Comparison of ENCODE assay signal across 12 cellular contexts in the genomic region with DNA sequence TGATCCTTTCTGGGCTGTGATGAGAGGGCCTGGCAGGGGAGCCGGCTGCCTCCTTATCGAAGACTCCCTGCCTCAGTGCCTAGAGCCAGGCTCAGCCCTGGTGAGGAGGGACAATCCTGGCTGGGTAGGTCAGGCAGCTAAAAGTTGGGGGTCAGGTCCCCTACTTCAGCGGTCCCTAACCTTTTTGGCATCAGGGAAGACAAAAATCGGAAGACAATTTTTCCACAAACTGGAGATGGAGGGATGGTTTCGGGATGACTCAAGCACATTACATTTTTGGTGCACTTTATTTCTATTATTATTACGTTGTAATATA. TPM values are rescaled to one million over a fixed set of nuclear protein-coding genes. Genes with fewer than 3 reads are reported as not detected.
DNase-seq lines count a peak whose midpoint lies in the region; ATAC-seq and TF ChIP-seq lines count a peak whose summit lies in the region.
"Had no signal": no experiment of that assay in that cellular context is flagged by ENCODE, and none has a peak within 500 bp of the region (broad histone marks: within the 10 kb centered on the region; RNA-seq: fewer than 3 reads in every experiment).

No MANE protein-coding gene starts in this region.

- no peaks in the 10 kb centered on the region for H3K79me2 ChIP-seq in ACC112 (ENCODE audit: control insufficient read depth, insufficient read depth, low read length, unreplicated experiment)

- H3K4me3 Mint-ChIP-seq in activated CD4-positive, alpha-beta T cell treated with anti-CD3 and anti-CD28 coated beads, Interleukin-2, amount 10 ng/mL, durations not matched to agents 7 days and 5 days = no peak overlapping the region

- H3K27me3 Mint-ChIP-seq in activated CD4-positive, alpha-beta T cell treated with anti-CD3 and anti-CD28 coated beads, Interleukin-2, amount 10 ng/mL, durations not matched to agents 7 days and 5 days = no peaks in the 10 kb centered on the region

- no peak for ATAC-seq in GM19455 (IDR thresholded peaks at IDR 0.05; ENCODE audit: unreplicated experiment)

- no peaks in the 10 kb centered on the region for H3K36me3 Mint-ChIP-seq in activated CD4-positive, alpha-beta T cell treated with anti-CD3 and anti-CD28 coated beads, Interleukin-2, amount 10 ng/mL, durations not matched to agents 7 days and 5 days (ENCODE audit: low read depth)

- H3K9me3 ChIP-seq in sigmoid colon = no peaks in the 10 kb centered on the region

- intact Hi-C loops in sigmoid colon (cut with DNase I) = no loop called here

- 72 to 85% methylated on average over 6 of the region's 6 CpGs for WGBS in sigmoid colon, 2 donors

- no peak overlapping the region for H3K27ac Mint-ChIP-seq in activated CD4-positive, alpha-beta T cell treated with anti-CD3 and anti-CD28 coated beads, Interleukin-2, amount 10 ng/mL, durations not matched to agents 7 days and 5 days

- POLR2A ChIA-PET in activated CD4-positive, alpha-beta T cell treated with anti-CD3 and anti-CD28 coated beads, Interleukin-2, amount 10 ng/mL, durations not matched to agents 7 days and 5 days (lab: Charles Lee) = no interaction called here

- H3K4me1 ChIP-seq in ACC112 (ENCODE audit: control insufficient read depth, insufficient read depth, low read length, unreplicated experiment) = peaks cover 67% of the 10 kb centered on the region
- peaks cover 0 to 54% (median 41%) of the 10 kb centered on the region in 4 donors for H3K4me1 ChIP-seq in sigmoid colon

- peaks cover 9% of the 10 kb centered on the region for H3K4me1 Mint-ChIP-seq in activated CD4-positive, alpha-beta T cell treated with anti-CD3 and anti-CD28 coated beads, Interleukin-2, amount 10 ng/mL, durations not matched to agents 7 days and 5 days

- H3K4me3 ChIP-seq in ACC112 (ENCODE audit: low read depth, low read length) (no peak overlapping the region), sigmoid colon (no peak overlapping the region)

- TF ChIP-seq POLR2A in sigmoid colon (IDR thresholded peaks at IDR 0.05) = no peak

- DNase-seq in caudate nucleus (lab: John Stamatoyannopoulos, UW) = no peak
- peak; percentile 59 for DNase-seq in sigmoid colon
- DNase-seq in activated CD4-positive, alpha-beta T cell treated with anti-CD3 and anti-CD28 coated beads, Interleukin-2, amount 10 ng/mL, durations not matched to agents 7 days and 5 days = no peak
- DNase-seq in NAMALWA (ENCODE audit: low spot score) = no peak
- no peak for DNase-seq in SHP77 treated with DMSO at 0.1 percent for 48 hours (lab: John Stamatoyannopoulos, UW)
- DNase-seq: MM.1S; occipital lobe; stimulated activated CD4-positive, alpha-beta T cell treated with anti-CD3 and anti-CD28 coated beads, Interleukin-4, amount 100 ng/mL, for 1 hour had no signal

- H3K27me3 ChIP-seq in ACC112 (ENCODE audit: insufficient read depth, low read length) (no peaks in the 10 kb centered on the region), layer of hippocampus (ENCODE audit: control insufficient read depth, insufficient read depth, low read length) (no peaks in the 10 kb centered on the region), sigmoid colon (no peaks in the 10 kb centered on the region)

- TF ChIP-seq CTCF in sigmoid colon (IDR thresholded peaks at IDR 0.05) = no peak

- peak overlapping the region; percentile 93 for H3K27ac ChIP-seq in ACC112 (ENCODE audit: low read depth, low read length)
- H3K27ac ChIP-seq in caudate nucleus (ENCODE audit: low read depth, low read length) = peak overlapping the region; percentile 56
- H3K27ac ChIP-seq in layer of hippocampus (ENCODE audit: low read depth, low read length) = peak overlapping the region; percentile 61
- H3K27ac ChIP-seq in sigmoid colon = peak overlapping the region; percentile 68 to 77 (median 68)
- H3K27ac ChIP-seq: epithelial cell of prostate had no signal

- H3K36me3 ChIP-seq in ACC112 (ENCODE audit: insufficient read depth, low read length) (no peaks in the 10 kb centered on the region), sigmoid colon (no peaks in the 10 kb centered on the region)

- no peak overlapping the region for H2AFZ ChIP-seq in ACC112 (ENCODE audit: low read length, unreplicated experiment)

- TF ChIP-seq EP300 in sigmoid colon (IDR thresholded peaks at IDR 0.05) = no peak

- CTCF ChIA-PET in activated CD4-positive, alpha-beta T cell treated with anti-CD3 and anti-CD28 coated beads, Interleukin-2, amount 10 ng/mL, durations not matched to agents 7 days and 5 days (lab: Charles Lee) = interaction anchor here (1.1 to 1.6 kb wide), 4 partner anchors 20 to 192 kb away, joined by 3 read pairs; no protein-coding TSS in a partner anchor

- no peaks in the 10 kb centered on the region for H3K9me3 Mint-ChIP-seq in activated CD4-positive, alpha-beta T cell treated with anti-CD3 and anti-CD28 coated beads, Interleukin-2, amount 10 ng/mL, durations not matched to agents 7 days and 5 days

RNA-seq across cellular contexts. Expression of a gene that starts 53.1 kb away (rescaled TPM):
- 10 to 100 TPM; 32.3 to 54.6 (median 41.8) TPM for total RNA-seq in sigmoid colon
- polyA plus RNA-seq in sigmoid colon = 10 to 100 TPM; 25.2 to 36.3 (median 25.3) TPM
- 10 to 100 TPM; 14.1 to 14.4 TPM for total RNA-seq in activated CD4-positive, alpha-beta T cell treated with anti-CD3 and anti-CD28 coated beads, Interleukin-2, amount 10 ng/mL, durations not matched to agents 7 days and 5 days
